ENCODE assay signal across 8 cellular contexts in the genomic region with DNA sequence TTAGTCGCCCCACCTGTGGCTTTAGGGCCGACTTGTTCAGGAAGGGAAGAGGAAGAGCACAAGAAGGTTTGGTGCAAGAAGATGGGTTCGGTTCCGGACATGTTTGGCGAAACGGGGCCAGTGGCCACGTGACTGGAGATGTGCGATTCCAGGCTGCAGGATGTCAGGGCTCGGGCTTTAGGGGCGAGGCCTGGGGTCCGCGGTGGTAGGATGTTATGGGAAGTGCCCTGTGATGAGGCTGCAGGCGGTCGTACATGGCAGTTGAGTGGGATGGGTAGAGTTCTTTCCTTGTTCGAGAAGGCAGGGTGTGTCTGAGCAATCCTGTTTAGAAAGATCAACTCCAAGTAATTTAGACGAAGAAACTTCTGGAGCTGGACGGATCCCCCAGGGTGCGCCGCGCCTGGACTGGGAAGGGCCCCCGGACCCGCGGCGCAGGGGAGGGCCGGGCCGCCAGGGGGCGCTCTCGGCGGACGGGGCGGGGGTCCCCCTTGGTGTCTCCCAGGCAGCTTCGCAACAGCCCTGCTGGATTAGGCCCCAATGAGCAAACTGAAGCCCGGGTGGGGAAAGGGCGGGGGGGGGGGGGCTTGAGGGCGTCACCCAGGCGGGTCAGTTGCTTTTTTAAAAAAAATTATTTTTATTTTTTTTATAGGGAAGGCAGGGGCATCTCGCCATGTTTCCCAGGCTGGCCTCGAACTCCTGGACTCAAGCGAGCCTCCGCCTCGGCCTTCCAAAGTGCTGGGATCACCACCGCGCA. TPM values are rescaled to one million over a fixed set of nuclear protein-coding genes. Genes with fewer than 3 reads are reported as not detected.
DNase-seq lines count a peak whose midpoint lies in the region; ATAC-seq and TF ChIP-seq lines count a peak whose summit lies in the region.

No MANE protein-coding gene starts in this region.

- DNase-seq in BE2C, result no peak
- DNase-seq in brain microvascular endothelial cell, result no peak
- no peak for DNase-seq in naive B cell

- H3K9me3 ChIP-seq in BE2C, result no peaks in the 10 kb centered on the region

- H3K36me3 ChIP-seq in BE2C (peaks cover 8% of the 10 kb centered on the region), brain microvascular endothelial cell (replicated peaks) (peaks cover under 1% of the 10 kb centered on the region)

- TF ChIP-seq CTCF in BE2C (IDR thresholded peaks at IDR 0.05; ENCODE audit: low read depth, low read length) (0 out of 2 replicates have a peak, but pooled peaks have one; percentile 14), brain microvascular endothelial cell (IDR thresholded peaks at IDR 0.05; ENCODE audit: low read depth, low read length, missing control alignments) (peak; percentile 23)

- in situ Hi-C loops in brain microvascular endothelial cell (cut with HindIII; ENCODE audit: low pct_ligation_motif_present, low sequenced_read_pairs), result no loop called here

- peak overlapping the region in 5 of 8 donors; percentile 12 to 63 (median 51) for H3K4me3 Mint-ChIP-seq in naive B cell

- no peaks in the 10 kb centered on the region for H3K4me1 ChIP-seq in BE2C

- H3K27ac Mint-ChIP-seq in naive B cell, result peak overlapping the region in 3 of 6 donors; percentile 9 to 76 (median 59)

- H3K27me3 ChIP-seq in BE2C (no peaks in the 10 kb centered on the region; the same call in 1 of the 2 replicates), brain microvascular endothelial cell (replicated peaks) (no peaks in the 10 kb centered on the region)

- ATAC-seq in HG03354 (IDR thresholded peaks at IDR 0.05; ENCODE audit: poor library complexity, severe bottlenecking, unreplicated experiment) (peak; percentile 55), naive B cell (ENCODE audit: low read depth in 2 of 2) (peak; percentile 54 to 56), HG03439 (IDR thresholded peaks at IDR 0.05; ENCODE audit: unreplicated experiment) (no peak), GM19455 (IDR thresholded peaks at IDR 0.05; ENCODE audit: unreplicated experiment) (no peak), HG02678 (IDR thresholded peaks at IDR 0.05; ENCODE audit: unreplicated experiment) (no peak), GM18502 (IDR thresholded peaks at IDR 0.05; ENCODE audit: poor library complexity, unreplicated experiment) (no peak)

- peaks cover 3 to 14% (median 13%) of the 10 kb centered on the region in 3 donors for H3K4me1 Mint-ChIP-seq in naive B cell

- H3K27me3 Mint-ChIP-seq in naive B cell, result peaks cover 6 to 18% (median 11%) of the 10 kb centered on the region in 3 donors

- peaks cover 0 to 16% of the 10 kb centered on the region in 2 donors for H3K36me3 Mint-ChIP-seq in naive B cell

- peaks cover 0 to 9% (median 4%) of the 10 kb centered on the region in 7 donors for H3K9me3 Mint-ChIP-seq in naive B cell

- H3K4me3 ChIP-seq in BE2C (ENCODE audit: low read depth, low read length) (no peak overlapping the region), brain microvascular endothelial cell (ENCODE audit: low read depth, low read length) (no peak overlapping the region)

- H3K27ac ChIP-seq in brain microvascular endothelial cell, result no peak overlapping the region

RNA-seq across cellular contexts. Expression of a gene that starts 17.2 kb away (rescaled TPM):
- polyA plus RNA-seq in BE2C (2012; ENCODE audit: insufficient read depth, insufficient read length, low read depth), result 21.2 TPM
- polyA plus RNA-seq in naive B cell (ENCODE audit: low read depth in 6 of 6), result not detected

Comparison
In these comparisons a context has a peak if more than half of its experiments do, and no peak if none do; other contexts are left out.
1. ATAC-seq: peak in HG03354 (single experiment) and naive B cell (2 of 2); none in HG03439 (single experiment), GM19455 (single experiment), HG02678 (single experiment) and GM18502 (single experiment).